Comparison of ENCODE assay signal across 11 cellular contexts in genomic region chr5:111494350-111494999, GRCh38. TPM values are rescaled to one million over a fixed set of nuclear protein-coding genes. Genes with fewer than 3 reads are reported as not detected.
DNase-seq lines count a peak whose midpoint lies in the region; ATAC-seq and TF ChIP-seq lines count a peak whose summit lies in the region.
"Had no signal": no experiment of that assay in that cellular context is flagged by ENCODE, and none has a peak within 500 bp of the region (broad histone marks: within the 10 kb centered on the region; RNA-seq: fewer than 3 reads in every experiment).

No MANE protein-coding gene starts in this region.

- H3K4me3 ChIP-seq in OCI-LY1 (ENCODE audit: low read depth, low read length, poor library complexity, severe bottlenecking): no peak overlapping the region
- no peak overlapping the region for H3K4me3 ChIP-seq in choroid plexus epithelial cell (ENCODE audit: low read depth, low read length)
- H3K4me3 ChIP-seq in OCI-LY7 (ENCODE audit: low read depth, low read length, poor library complexity, severe bottlenecking): no peak overlapping the region

- H3K4me1 ChIP-seq in OCI-LY1 (ENCODE audit: insufficient read depth, low read length, severe bottlenecking) (peaks cover 12% of the 10 kb centered on the region), OCI-LY7 (ENCODE audit: insufficient read depth, low read length, poor library complexity, severe bottlenecking) (no peaks in the 10 kb centered on the region)

- H3K27me3 Mint-ChIP-seq in stimulated activated naive CD8-positive, alpha-beta T cell treated with anti-CD3 and anti-CD28 coated beads, Interleukin-15, Interleukin-2, amounts not matched to agents 100 ng/mL and 50 ng/mL, for 24 hours: no peaks in the 10 kb centered on the region

- H3K27ac Mint-ChIP-seq in stimulated activated naive CD8-positive, alpha-beta T cell treated with anti-CD3 and anti-CD28 coated beads, Interleukin-15, Interleukin-2, amounts not matched to agents 100 ng/mL and 50 ng/mL, for 24 hours: peak overlapping the region; percentile 61

- H3K36me3 ChIP-seq in OCI-LY1 (ENCODE audit: insufficient read depth, low read length) (peaks cover 48% of the 10 kb centered on the region), OCI-LY7 (ENCODE audit: insufficient read depth, low read length) (peaks cover 37% of the 10 kb centered on the region)

- H2AFZ ChIP-seq in OCI-LY1 (ENCODE audit: low read length) (no peak overlapping the region), OCI-LY7 (ENCODE audit: low read length) (no peak overlapping the region)

- no peak overlapping the region for H3K9ac ChIP-seq in OCI-LY1 (ENCODE audit: low read length)

- H3K4me3 Mint-ChIP-seq in stimulated activated naive CD8-positive, alpha-beta T cell treated with anti-CD3 and anti-CD28 coated beads, Interleukin-15, Interleukin-2, amounts not matched to agents 100 ng/mL and 50 ng/mL, for 24 hours: no peak overlapping the region

- TF ChIP-seq CTCF in OCI-LY1 (IDR thresholded peaks at IDR 0.05; ENCODE audit: low read length) (no peak), choroid plexus epithelial cell (conservative IDR thresholded peaks at IDR 0.05; ENCODE audit: low read depth, low read length) (no peak), OCI-LY7 (conservative IDR thresholded peaks at IDR 0.05; ENCODE audit: low read length) (no peak)

- no TSS peak for BruUV-seq in OCI-LY7 (replicated peaks; lab: Mats Ljungman, UMichigan)

- H3F3A ChIP-seq in OCI-LY1 (ENCODE audit: insufficient read depth, low read length): no peaks in the 10 kb centered on the region

- CTCF ChIA-PET in OCI-LY7 (lab: Charles Lee; ENCODE audit: unreplicated experiment): no interaction called here

- H3K9me3 Mint-ChIP-seq in stimulated activated naive CD8-positive, alpha-beta T cell treated with anti-CD3 and anti-CD28 coated beads, Interleukin-15, Interleukin-2, amounts not matched to agents 100 ng/mL and 50 ng/mL, for 24 hours: no peaks in the 10 kb centered on the region

- H4K20me1 ChIP-seq in OCI-LY1 (ENCODE audit: insufficient read depth, low read length) (no peaks in the 10 kb centered on the region), OCI-LY7 (ENCODE audit: insufficient read depth, low read length) (no peaks in the 10 kb centered on the region)

- no peak for ATAC-seq in stimulated activated naive CD8-positive, alpha-beta T cell treated with anti-CD3 and anti-CD28 coated beads, Interleukin-15, Interleukin-2, amounts not matched to agents 100 U/mL and 50 U/mL, for 24 hours
- ATAC-seq in HG03460 (IDR thresholded peaks at IDR 0.05; ENCODE audit: unreplicated experiment) (no peak), GM21381 (IDR thresholded peaks at IDR 0.05; ENCODE audit: unreplicated experiment) (no peak)
- ATAC-seq: left cardiac atrium had no signal

- H3K27ac ChIP-seq in OCI-LY1 (ENCODE audit: low read depth, low read length, poor library complexity, severe bottlenecking) (peak overlapping the region; percentile 79), OCI-LY7 (ENCODE audit: low read depth, low read length, poor library complexity, severe bottlenecking) (no peak overlapping the region)

- intact Hi-C loops in OCI-LY7 (cut with micrococcal nuclease; ENCODE audit: unreplicated experiment): no loop called here

- H3K9me2 ChIP-seq in OCI-LY1 (ENCODE audit: low read depth, low read length) (no peaks in the 10 kb centered on the region), OCI-LY7 (ENCODE audit: insufficient read depth, low read length) (no peaks in the 10 kb centered on the region)

- H3K4me1 Mint-ChIP-seq in stimulated activated naive CD8-positive, alpha-beta T cell treated with anti-CD3 and anti-CD28 coated beads, Interleukin-15, Interleukin-2, amounts not matched to agents 100 ng/mL and 50 ng/mL, for 24 hours (ENCODE audit: low read depth): peaks cover 17% of the 10 kb centered on the region

- H3K9me3 ChIP-seq in OCI-LY1 (ENCODE audit: low read length) (no peaks in the 10 kb centered on the region), OCI-LY7 (ENCODE audit: low read length) (no peaks in the 10 kb centered on the region)

- POLR2A ChIA-PET in OCI-LY7 (lab: Charles Lee): interaction anchor here (0.6 to 3.7 kb wide), 3 partner anchors 11 to 17 kb away, joined by 5 to 25 read pairs (median 5); no protein-coding TSS in a partner anchor

- no peaks in the 10 kb centered on the region for H3K27me3 ChIP-seq in OCI-LY1 (ENCODE audit: insufficient read depth, low read length)

- no peak for DNase-seq in stimulated activated naive CD8-positive, alpha-beta T cell treated with anti-CD3 and anti-CD28 coated beads, Interleukin-15, Interleukin-2, amounts not matched to agents 100 U/mL and 50 U/mL, for 24 hours
- DNase-seq in choroid plexus epithelial cell (ENCODE audit: low read depth) (peak; percentile 49), NCI-H345 (lab: John Stamatoyannopoulos, UW) (no peak), OCI-LY7 (ENCODE audit: low spot score) (no peak)
- DNase-seq: left cardiac atrium; NCI-H2227 treated with DMSO at 0.1 percent for 48 hours; stimulated activated naive CD4-positive, alpha-beta T cell treated with Interleukin-2 at 50 U/mL for 16 hours had no signal

- peaks cover 52% of the 10 kb centered on the region for H3K36me3 Mint-ChIP-seq in stimulated activated naive CD8-positive, alpha-beta T cell treated with anti-CD3 and anti-CD28 coated beads, Interleukin-15, Interleukin-2, amounts not matched to agents 100 ng/mL and 50 ng/mL, for 24 hours (ENCODE audit: low read depth)

- no peaks in the 10 kb centered on the region for H3K79me2 ChIP-seq in OCI-LY1 (ENCODE audit: insufficient read depth, low read length)
- H3K79me2 ChIP-seq in OCI-LY7 (ENCODE audit: insufficient read depth, low read depth, low read length): no peaks in the 10 kb centered on the region

- H3K4me2 ChIP-seq in OCI-LY1 (ENCODE audit: low read length): no peak overlapping the region
- H3K4me2 ChIP-seq in OCI-LY7 (ENCODE audit: low read length): no peak overlapping the region

RNA-seq across cellular contexts. Expression of gene STARD4, which starts 17.9 kb away (rescaled TPM):
- total RNA-seq in OCI-LY7 (2014; rRNA removed; shearing (Covaris generic)): 28.1 and 30.4 TPM in 2 replicates
- total RNA-seq in OCI-LY7 (2022): 37.3 and 43.8 TPM in 2 replicates
